Comparison of ENCODE assay signal across 8 cellular contexts in genomic region chr1:25996966-25997758, GRCh38. TPM values are rescaled to one million over a fixed set of nuclear protein-coding genes. Genes with fewer than 3 reads are reported as not detected.
DNase-seq lines count a peak whose midpoint lies in the region; ATAC-seq and TF ChIP-seq lines count a peak whose summit lies in the region.

No MANE protein-coding gene starts in this region.

- H3K14ac ChIP-seq in IMR-90 (replicated peaks; ENCODE audit: low read depth, low read length): peak overlapping the region; percentile 98

- H3K18ac ChIP-seq in IMR-90 (ENCODE audit: low read depth, low read length): peak overlapping the region; percentile 53; the same call in 1 of the 2 replicates

- peaks cover 6 to 21% of the 10 kb centered on the region in 2 experiments; a peak in 3 of 4 replicates for H3K79me1 ChIP-seq in IMR-90 (ENCODE audit: low read depth in 1 of 2, low read length in 2 of 2)

- H4K20me1 ChIP-seq in DOHH2 (ENCODE audit: control insufficient read depth, insufficient read depth, low read depth, low read length) (no peaks in the 10 kb centered on the region), IMR-90 (ENCODE audit: insufficient read depth, low read length) (no peaks in the 10 kb centered on the region)

- H3K4ac ChIP-seq in IMR-90 (ENCODE audit: low read depth, low read length): peak overlapping the region; percentile 91

- peak overlapping the region; percentile 84 for H4K91ac ChIP-seq in IMR-90 (ENCODE audit: insufficient read depth, low read depth, low read length)

- WGBS in IMR-90 (ENCODE audit: extremely low coverage in 2 of 2, insufficient read length in 1 of 2), 2 experiments: 0% methylated on average over 1 of the region's 11 CpGs; no CpG with 5 or more reads in 1 of the 2 experiments
- 0 to 5% methylated on average over 5 to 10 of the region's 11 CpGs for whole genome bisulfite sequencing in gastroesophageal sphincter (ENCODE audit: low coverage in 1 of 2), 2 donors

- H3K9ac ChIP-seq in IMR-90 (ENCODE audit: low read depth, low read length): peak overlapping the region; percentile 63

- dilution Hi-C loops in IMR-90 (cut with HindIII; ENCODE audit: low sequenced_read_pairs, unreplicated experiment): no loop called here

- peak overlapping the region; percentile 87 for H2AFZ ChIP-seq in IMR-90 (replicated peaks; ENCODE audit: low read length, poor library complexity)

- peaks cover 13% of the 10 kb centered on the region for H3K9me1 ChIP-seq in IMR-90 (ENCODE audit: insufficient read depth, low read length)

- no peak for TF ChIP-seq EP300 in gastroesophageal sphincter (IDR thresholded peaks at IDR 0.05)

- H3K9me2 ChIP-seq in DOHH2 (replicated peaks; ENCODE audit: control insufficient read depth, low read length): no peaks in the 10 kb centered on the region

- peaks cover 19% of the 10 kb centered on the region for H3K4me1 ChIP-seq in DOHH2 (ENCODE audit: control insufficient read depth, low read length)
- H3K4me1 ChIP-seq in IMR-90 (ENCODE audit: control insufficient read depth, insufficient read depth, low read length): peaks cover 10% of the 10 kb centered on the region
- H3K4me1 ChIP-seq in gastroesophageal sphincter: peaks cover 3 to 23% (median 7%) of the 10 kb centered on the region in 3 donors
- H3K4me1 ChIP-seq in neutrophil (ENCODE audit: control insufficient read depth in 1 of 2, insufficient read depth in 1 of 2, low read depth in 1 of 2, low read length in 1 of 2): peaks cover 32 to 33% of the 10 kb centered on the region in 2 experiments

- intact Hi-C loops in IMR-90 (cut with micrococcal nuclease): no loop called here

- peak overlapping the region; percentile 71 for H2BK120ac ChIP-seq in IMR-90 (ENCODE audit: low read depth, low read length)

- H4K5ac ChIP-seq in IMR-90 (ENCODE audit: low read depth, low read length): peak overlapping the region; percentile 95

- H2BK15ac ChIP-seq in IMR-90 (ENCODE audit: low read depth, low read length): peak overlapping the region; percentile 29

- H4K8ac ChIP-seq in IMR-90 (ENCODE audit: low read depth in 2 of 2, low read length in 2 of 2): peak overlapping the region; percentile 90 to 98

- H2AK9ac ChIP-seq in IMR-90 (replicated peaks; ENCODE audit: low read depth, low read length, poor library complexity): peak overlapping the region; percentile 93

- peak overlapping the region; percentile 77 for H2BK5ac ChIP-seq in IMR-90 (ENCODE audit: low read depth, low read length, poor library complexity, severe bottlenecking)

- ATAC-seq in IMR-90 (ENCODE audit: low read depth) (no peak), gastroesophageal sphincter (peak; percentile 31), GM18909 (IDR thresholded peaks at IDR 0.05; ENCODE audit: poor library complexity, unreplicated experiment) (no peak)

- TF ChIP-seq RAD21 in IMR-90 (IDR thresholded peaks at IDR 0.05; ENCODE audit: low read length): no peak

- H2BK20ac ChIP-seq in IMR-90 (ENCODE audit: low read depth, low read length): peak overlapping the region; percentile 46; the same call in 1 of the 2 replicates

- peak overlapping the region; percentile 91 for H2AK5ac ChIP-seq in IMR-90 (ENCODE audit: low read depth, low read length)

- no peaks in the 10 kb centered on the region for H3K36me3 ChIP-seq in DOHH2 (ENCODE audit: control insufficient read depth, low read length)
- no peaks in the 10 kb centered on the region for H3K36me3 ChIP-seq in IMR-90 (ENCODE audit: control insufficient read depth, insufficient read depth, low read length)
- peaks cover 0 to 13% of the 10 kb centered on the region in 2 donors for H3K36me3 ChIP-seq in gastroesophageal sphincter
- H3K36me3 ChIP-seq in neutrophil: no peaks in the 10 kb centered on the region

- peak overlapping the region; percentile 45 for H3K27ac ChIP-seq in DOHH2 (ENCODE audit: low read depth, low read length)
- H3K27ac ChIP-seq in IMR-90 (ENCODE audit: insufficient read depth, low read length): peak overlapping the region; percentile 55
- peak overlapping the region; percentile 47 to 87 (median 86) for H3K27ac ChIP-seq in gastroesophageal sphincter
- H3K27ac ChIP-seq in neutrophil: peak overlapping the region; percentile 82

- peak; percentile 71 for DNase-seq in IMR-90
- no peak for DNase-seq in middle frontal gyrus (ENCODE audit: extremely low spot score, low spot score)
- no peak for DNase-seq in stimulated activated CD4-positive, alpha-beta T cell treated with anti-CD3 and anti-CD28 coated beads, Interleukin-4, amount 100 ng/mL, for 4 hours

- peak overlapping the region; percentile 86 for H3K4me3 ChIP-seq in DOHH2 (ENCODE audit: low read length)
- peak overlapping the region; percentile 48 for H3K4me3 ChIP-seq in IMR-90 (ENCODE audit: insufficient read depth, low read depth, low read length)
- peak overlapping the region; percentile 65 for H3K4me3 ChIP-seq in WI38 (ENCODE audit: low read depth, low read length)
- H3K4me3 ChIP-seq in gastroesophageal sphincter: peak overlapping the region; percentile 63 to 65
- H3K4me3 ChIP-seq in neutrophil (ENCODE audit: low read depth in 1 of 2, low read length in 1 of 2): peak overlapping the region; percentile 67 to 73

- peaks cover 8% of the 10 kb centered on the region for H3K79me2 ChIP-seq in DOHH2 (ENCODE audit: control insufficient read depth, low read length)

- H3K27me3 ChIP-seq in DOHH2 (ENCODE audit: control insufficient read depth, low read length) (no peaks in the 10 kb centered on the region), IMR-90 (ENCODE audit: control insufficient read depth, insufficient read depth, low read length) (no peaks in the 10 kb centered on the region), gastroesophageal sphincter (no peaks in the 10 kb centered on the region), neutrophil (no peaks in the 10 kb centered on the region)

- in situ Hi-C loops in IMR-90 (cut with MboI; ENCODE audit: low sequenced_read_pairs): loop anchor here (5.0 to 10.0 kb wide), 2 partner anchors 100 to 172 kb away; no protein-coding TSS in a partner anchor

- H3K9me3 ChIP-seq in DOHH2 (ENCODE audit: control insufficient read depth, insufficient read depth, low read length): no peaks in the 10 kb centered on the region
- no peaks in the 10 kb centered on the region for H3K9me3 ChIP-seq in IMR-90 (ENCODE audit: control insufficient read depth, insufficient read depth, low read length)
- H3K9me3 ChIP-seq in gastroesophageal sphincter: no peaks in the 10 kb centered on the region
- no peaks in the 10 kb centered on the region for H3K9me3 ChIP-seq in neutrophil

- POLR2A ChIA-PET in IMR-90 (lab: Charles Lee; ENCODE audit: unreplicated experiment): interaction anchor here (0.6 to 1.6 kb wide), 5 partner anchors 9 to 130 kb away, joined by 3 to 13 read pairs (median 4); no protein-coding TSS in a partner anchor

- H3K56ac ChIP-seq in IMR-90 (ENCODE audit: extremely low read depth, insufficient read depth, low read length): peak overlapping the region; percentile 63

- CTCF ChIA-PET in IMR-90 (lab: Yijun Ruan, JAX): interaction anchor here (0.5 to 2.8 kb wide), 15 partner anchors 9 to 388 kb away, joined by 3 to 47 read pairs (median 4); partner anchors contain the start of gene PAQR7

- 0 out of 2 replicates have a peak, but pooled peaks cover 4% of the 10 kb centered on the region for H3F3A ChIP-seq in DOHH2 (ENCODE audit: control insufficient read depth, insufficient read depth)

- H3K4me2 ChIP-seq in DOHH2 (ENCODE audit: low read length): peak overlapping the region; percentile 85
- peak overlapping the region; percentile 85 for H3K4me2 ChIP-seq in IMR-90 (ENCODE audit: low read depth, low read length)

- TF ChIP-seq CTCF in DOHH2 (IDR thresholded peaks at IDR 0.05; ENCODE audit: low read depth, low read length, poor library complexity, severe bottlenecking) (no peak), IMR-90 (conservative IDR thresholded peaks at IDR 0.05; ENCODE audit: low read depth, low read length) (no peak), WI38 (IDR thresholded peaks at IDR 0.05; ENCODE audit: low read depth, low read length) (no peak), gastroesophageal sphincter (IDR thresholded peaks at IDR 0.05) (no peak), neutrophil (IDR thresholded peaks at IDR 0.05) (no peak)

- TF ChIP-seq POLR2A in IMR-90 (IDR thresholded peaks at IDR 0.05; ENCODE audit: low read depth, low read length): no peak
- no peak for TF ChIP-seq POLR2A in gastroesophageal sphincter (IDR thresholded peaks at IDR 0.05)

- no TSS peak for BruUV-seq in IMR-90 (replicated peaks; lab: Mats Ljungman, UMichigan)

- peak overlapping the region; percentile 92 for H3K23ac ChIP-seq in IMR-90 (ENCODE audit: low read depth, low read length)

TF ChIP-seq in IMR-90, 13 proteins besides CTCF, POLR2A, EP300 and RAD21:
- TF ChIP-seq CEBPB (IDR thresholded peaks at IDR 0.05; ENCODE audit: low read depth, low read length): peak; percentile 94
- TF ChIP-seq MAFK (IDR thresholded peaks at IDR 0.05; ENCODE audit: low read depth, low read length): no peak

RNA-seq across cellular contexts. Expression of gene PAFAH2, which starts 0.7 kb away (rescaled TPM):
- total RNA-seq in IMR-90 (2012; rRNA removed) (11.9 and 12.2 TPM in 2 replicates), gastroesophageal sphincter (10 to 100 TPM in 1 of 4 donors, 1 to 10 TPM in 3; 6.6 to 12.2 (median 8.5) TPM)
- polyA plus RNA-seq in IMR-90 (2012; rRNA removed): 7.2 and 8.3 TPM in 2 replicates
- polyA plus RNA-seq in IMR-90 (2012; cell fraction: cytosol; rRNA removed): 3.8 and 6.6 TPM in 2 replicates
- 5.5 and 9.9 TPM in 2 replicates for polyA plus RNA-seq in IMR-90 (2012; cell fraction: nucleus; rRNA removed; ENCODE audit: low replicate concordance)

RNA-seq across cellular contexts. Expression of gene EXTL1, which starts 24.4 kb away (rescaled TPM):
- total RNA-seq in IMR-90 (2012; rRNA removed) (0.56 and 0.90 TPM in 2 replicates), gastroesophageal sphincter (under 1 TPM in 3 of 4 donors, not detected in 1; 0.08 to 0.81 (median 0.31) TPM)
- 5.2 and 6.1 TPM in 2 replicates for polyA plus RNA-seq in IMR-90 (2012; rRNA removed)
- 3.2 and 4.9 TPM in 2 replicates for polyA plus RNA-seq in IMR-90 (2012; cell fraction: cytosol; rRNA removed)
- 13.9 and 32.7 TPM in 2 replicates for polyA plus RNA-seq in IMR-90 (2012; cell fraction: nucleus; rRNA removed; ENCODE audit: low replicate concordance)

RNA-seq across cellular contexts. Expression of gene SLC30A2, which starts 48.8 kb away (rescaled TPM):
- total RNA-seq in IMR-90 (2012; rRNA removed) (not detected in 2 replicates), gastroesophageal sphincter (not detected)
- not detected in 2 replicates for polyA plus RNA-seq in IMR-90 (2012; rRNA removed)
- polyA plus RNA-seq in IMR-90 (2012; cell fraction: cytosol; rRNA removed): not detected in 2 replicates
- not detected in 2 replicates for polyA plus RNA-seq in IMR-90 (2012; cell fraction: nucleus; rRNA removed; ENCODE audit: low replicate concordance)
